1 cellular context compared by ENCODE assay signal in genomic region chr3:30598663-30599545, GRCh38.
TF ChIP-seq lines count a peak whose summit lies in the region.

No MANE protein-coding gene starts in this region.

TF ChIP-seq in GM12878, 131 proteins besides CTCF, POLR2A, EP300 and RAD21:
- TF ChIP-seq TCF7 (IDR thresholded peaks at IDR 0.05; ENCODE audit: borderline replicate concordance) (no peak), SIX5 (IDR thresholded peaks at IDR 0.05; ENCODE audit: low read depth, low read length, severe bottlenecking) (no peak), ZNF622 (IDR thresholded peaks at IDR 0.05) (no peak), SRF (IDR thresholded peaks at IDR 0.05; ENCODE audit: low read depth in 2 of 2, low read length in 2 of 2) (no peak), IRF5 (IDR thresholded peaks at IDR 0.05; ENCODE audit: borderline replicate concordance) (no peak), REST (IDR thresholded peaks at IDR 0.05; ENCODE audit: low read depth, low read length) (no peak), MLLT1 (IDR thresholded peaks at IDR 0.05) (no peak), ZBTB11 (CRISPR knock-in tag; IDR thresholded peaks at IDR 0.05) (no peak), TARDBP (IDR thresholded peaks at IDR 0.05; ENCODE audit: borderline replicate concordance) (no peak), ATF7 (IDR thresholded peaks at IDR 0.05; ENCODE audit: low read depth) (no peak), TAF1 (IDR thresholded peaks at IDR 0.05; ENCODE audit: borderline replicate concordance, low read depth, low read length) (no peak), ZSCAN29 (IDR thresholded peaks at IDR 0.05) (no peak), EZH2 (IDR thresholded peaks at IDR 0.05; ENCODE audit: borderline replicate concordance, control insufficient read depth, low read depth, low read length) (no peak), SIN3A (IDR thresholded peaks at IDR 0.05; ENCODE audit: low read depth, low read length) (no peak), ZBTB40 (IDR thresholded peaks at IDR 0.05; ENCODE audit: borderline replicate concordance) (no peak), CEBPB (IDR thresholded peaks at IDR 0.05; ENCODE audit: borderline replicate concordance in 1 of 2, low read depth in 2 of 2, low read length in 2 of 2) (no peak)
